ENCODE assay signal across 18 cellular contexts in genomic region chr14:33386140-33386539, GRCh38.
"Had no signal": no experiment of that assay in that cellular context is flagged by ENCODE, and none has a peak within 500 bp of the region (broad histone marks: within the 10 kb centered on the region; RNA-seq: fewer than 3 reads in every experiment).

No MANE protein-coding gene starts in this region.

- H3K27ac ChIP-seq: KMS-11, RWPE1 had no signal

- FAIRE-seq: RCC 7860 had no signal

- H3K9ac ChIP-seq: KMS-11 had no signal

- H3K4me2 ChIP-seq: KMS-11 had no signal

- DNase-seq: IMR-90, Kasumi-1, MM.1S, NCI-H1092 treated with DMSO at 0.1 percent for 48 hours, NCI-H1436, NCI-H187, NCI-H2029, NCI-H2081 treated with DMSO at 0.1 percent for 48 hours, NCI-H226, NCI-H446, NCI-H510A, NCI-H524 treated with DMSO at 0.1 percent for 48 hours, NCI-H69, NCI-H774, SHP77 had no signal
